ENCODE assay signal across 29 cellular contexts in genomic region chr12:52720487-52720886, GRCh38. TPM values are rescaled to one million over a fixed set of nuclear protein-coding genes. Genes with fewer than 3 reads are reported as not detected.
"Had no signal": no experiment of that assay in that cellular context is flagged by ENCODE, and none has a peak within 500 bp of the region (broad histone marks: within the 10 kb centered on the region; RNA-seq: fewer than 3 reads in every experiment).

No MANE protein-coding gene starts in this region.

- H3K9me3 ChIP-seq: breast epithelium, colonic mucosa, esophagus muscularis mucosa, gastrocnemius medialis, left lung, prostate gland, right atrium auricular region, tibial nerve had no signal

- DNase-seq: activated B cell treated with CpG ODN at 0.5 μM for 24 hours; activated CD4-positive, alpha-beta T cell treated with anti-CD3 and anti-CD28 coated beads for 36 hours; activated CD4-positive, alpha-beta T cell treated with anti-CD3 and anti-CD28 coated beads, Interleukin-2, amount 50 U/mL, for 48 hours; activated naive CD4-positive, alpha-beta T cell treated with Interleukin-2 at 50 U/mL for 16 hours; activated naive CD8-positive, alpha-beta T cell treated with anti-CD3 and anti-CD28 coated beads for 36 hours; activated T-cell treated with anti-CD3 and anti-CD28 coated beads, Interleukin-2, amount 50 U/mL, for 48 hours; amniotic stem cell; colonic mucosa; dorsolateral prefrontal cortex; effector memory CD8-positive, alpha-beta T cell; gastrocnemius medialis; hippocampal formation; kidney glomerular epithelial cell; left lung; naive thymus-derived CD8-positive, alpha-beta T cell; stimulated activated CD4-positive, alpha-beta T cell treated with anti-CD3 and anti-CD28 coated beads, Interleukin-12 subunit alpha, Interleukin-12 subunit beta, amount 100 ng/mL, for 4 hours; stimulated activated naive CD8-positive, alpha-beta T cell treated with anti-CD3 and anti-CD28 coated beads, Interleukin-15, amount 100 ng/mL, for 72 hours; T1000 had no signal

- H3K27me3 ChIP-seq: right atrium auricular region had no signal

- H3K36me3 ChIP-seq: breast epithelium, colonic mucosa, esophagus muscularis mucosa, gastrocnemius medialis, left lung, prostate gland, right atrium auricular region, tibial nerve had no signal

- H3K27ac ChIP-seq: breast epithelium, colonic mucosa, dorsolateral prefrontal cortex, esophagus muscularis mucosa, gastrocnemius medialis, left lung, prostate gland, right atrium auricular region, tibial nerve had no signal

- ATAC-seq: activated CD4-positive, alpha-beta T cell treated with anti-CD3 and anti-CD28 coated beads for 36 hours; effector memory CD8-positive, alpha-beta T cell; gastrocnemius medialis; left lung; naive thymus-derived CD8-positive, alpha-beta T cell; stimulated activated effector memory CD8-positive, alpha-beta T cell treated with anti-CD3 and anti-CD28 coated beads, Interleukin-12 subunit alpha, Interleukin-12 subunit beta, amount 100 ng/mL, for 72 hours; stimulated activated naive CD8-positive, alpha-beta T cell treated with anti-CD3 and anti-CD28 coated beads, Interleukin-15, amount 100 ng/mL, for 72 hours had no signal

- H3K4me1 ChIP-seq: breast epithelium, colonic mucosa, esophagus muscularis mucosa, gastrocnemius medialis, left lung, prostate gland, right atrium auricular region, tibial nerve had no signal

- H3K4me3 ChIP-seq: breast epithelium, colonic mucosa, dorsolateral prefrontal cortex, esophagus muscularis mucosa, gastrocnemius medialis, left lung, lung, prostate gland, right atrium auricular region, tibial nerve had no signal

RNA-seq across cellular contexts. Expression of gene KRT77, which starts 17.2 kb away (rescaled TPM):
- total RNA-seq: activated B cell treated with CpG ODN at 0.5 μM for 24 hours; activated CD4-positive, alpha-beta T cell treated with anti-CD3 and anti-CD28 coated beads for 36 hours; activated naive CD8-positive, alpha-beta T cell treated with anti-CD3 and anti-CD28 coated beads for 36 hours; colonic mucosa; endothelial cell of umbilical vein; esophagus muscularis mucosa; gastrocnemius medialis; left lung; lung; mesenteric fat pad; naive thymus-derived CD8-positive, alpha-beta T cell; osteocyte; right atrium auricular region; skeletal muscle tissue; tibial nerve had no signal
- polyA plus RNA-seq: endothelial cell of umbilical vein, lung had no signal

RNA-seq across cellular contexts. Expression of gene KRT1, which starts 40.3 kb away (rescaled TPM):
- total RNA-seq: activated B cell treated with CpG ODN at 0.5 μM for 24 hours; activated CD4-positive, alpha-beta T cell treated with anti-CD3 and anti-CD28 coated beads for 36 hours; activated naive CD8-positive, alpha-beta T cell treated with anti-CD3 and anti-CD28 coated beads for 36 hours; breast epithelium; endothelial cell of umbilical vein; esophagus muscularis mucosa; gastrocnemius medialis; mesenteric fat pad; naive thymus-derived CD8-positive, alpha-beta T cell; osteocyte; right atrium auricular region; tibial nerve had no signal
- polyA plus RNA-seq: endothelial cell of umbilical vein, lung had no signal

RNA-seq across cellular contexts. Expression of gene KRT76, which starts 56.7 kb away (rescaled TPM):
- total RNA-seq: activated B cell treated with CpG ODN at 0.5 μM for 24 hours; activated CD4-positive, alpha-beta T cell treated with anti-CD3 and anti-CD28 coated beads for 36 hours; activated naive CD8-positive, alpha-beta T cell treated with anti-CD3 and anti-CD28 coated beads for 36 hours; breast epithelium; colonic mucosa; dorsolateral prefrontal cortex; endothelial cell of umbilical vein; esophagus muscularis mucosa; gastrocnemius medialis; left lung; lung; mesenteric fat pad; naive thymus-derived CD8-positive, alpha-beta T cell; osteocyte; prostate gland; right atrium auricular region; skeletal muscle tissue; tibial nerve had no signal
- polyA plus RNA-seq: endothelial cell of umbilical vein; lung; naive thymus-derived CD8-positive, alpha-beta T cell had no signal
